11 cellular contexts compared by ENCODE assay signal in the genomic region with DNA sequence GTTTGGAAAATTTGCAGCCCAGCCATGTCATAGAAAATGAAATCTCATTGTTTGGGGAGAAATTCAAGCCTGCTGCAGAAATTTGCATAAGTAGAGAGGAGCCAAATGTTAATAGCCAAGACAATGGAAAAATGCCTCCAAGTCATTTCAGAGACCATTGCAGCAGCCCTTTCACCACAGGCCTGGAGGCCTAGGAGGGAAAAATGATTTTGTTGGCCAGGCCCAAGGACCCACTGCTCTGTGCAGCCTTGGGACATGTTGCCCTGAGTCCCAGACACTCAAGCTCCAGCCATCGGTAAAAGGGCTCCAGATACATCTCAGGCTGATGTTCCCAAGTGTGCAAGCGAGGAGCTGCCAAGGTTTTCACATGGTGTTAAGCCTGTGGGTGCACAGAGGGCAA. TPM values are rescaled to one million over a fixed set of nuclear protein-coding genes. Genes with fewer than 3 reads are reported as not detected.
"Had no signal": no experiment of that assay in that cellular context is flagged by ENCODE, and none has a peak within 500 bp of the region (broad histone marks: within the 10 kb centered on the region; RNA-seq: fewer than 3 reads in every experiment).

No MANE protein-coding gene starts in this region.

- DNase-seq: GM23248, GOT3, H7, H9, HCEC 1CT, HFFc6 had no signal

- H3K4me1 ChIP-seq: HAP-1 had no signal

- H3K27ac ChIP-seq: GM23248 had no signal

- H3K4me3 ChIP-seq: GM23248, GM23338, HAP-1 had no signal

- ATAC-seq: GM23338, HCT116 had no signal

- H3K36me3 ChIP-seq: HAP-1 had no signal

RNA-seq across cellular contexts. Expression of a gene that starts 1.1 kb away (rescaled TPM):
- total RNA-seq: GM23248, GM23338, H1, H4, H7, H9, HFFc6 had no signal

RNA-seq across cellular contexts. Expression of a gene that starts 5.6 kb away (rescaled TPM):
- total RNA-seq: GM23248, GM23338, H1, H4, H7, H9, HFFc6 had no signal

RNA-seq across cellular contexts. Expression of a gene that starts 6.0 kb away (rescaled TPM):
- total RNA-seq: GM23248, GM23338, H1, H4, H7, H9, HFFc6 had no signal

RNA-seq across cellular contexts. Expression of a gene that starts 10.8 kb away (rescaled TPM):
- total RNA-seq: GM23248, GM23338, H1, H4, H7, H9, HFFc6 had no signal

RNA-seq across cellular contexts. Expression of a gene that starts 15.8 kb away (rescaled TPM):
- total RNA-seq: GM23248, GM23338, H1, H4, H7, H9, HFFc6 had no signal
